In genomic region chr12:64600164-64600561, GRCh38 we compare ENCODE assay signal across 16 cellular contexts. TPM values are rescaled to one million over a fixed set of nuclear protein-coding genes. Genes with fewer than 3 reads are reported as not detected.
DNase-seq lines count a peak whose midpoint lies in the region; ATAC-seq and TF ChIP-seq lines count a peak whose summit lies in the region.
"Had no signal": no experiment of that assay in that cellular context is flagged by ENCODE, and none has a peak within 500 bp of the region (broad histone marks: within the 10 kb centered on the region; RNA-seq: fewer than 3 reads in every experiment).

No MANE protein-coding gene starts in this region.

- H3K27ac ChIP-seq in endodermal cell (ENCODE audit: low read depth, low read length) = no peak overlapping the region
- no peak overlapping the region for H3K27ac ChIP-seq in tibial nerve
- H3K27ac ChIP-seq: coronary artery, Peyer's patch had no signal

- no peaks in the 10 kb centered on the region for H3K9me3 Mint-ChIP-seq in activated T-cell treated with anti-CD3 and anti-CD28 coated beads, Interleukin-2, amount 50 U/mL, for 24 hours
- H3K9me3 Mint-ChIP-seq in activated T-cell treated with anti-CD3 and anti-CD28 coated beads, Interleukin-2, amount 50 U/mL, for 4 hours = no peaks in the 10 kb centered on the region
- H3K9me3 Mint-ChIP-seq in endodermal cell = no peaks in the 10 kb centered on the region
- H3K9me3 Mint-ChIP-seq: HFFc6 had no signal

- no peaks in the 10 kb centered on the region for H3K9me3 ChIP-seq in endodermal cell (ENCODE audit: control insufficient read depth, low read length)
- no peaks in the 10 kb centered on the region for H3K9me3 ChIP-seq in tibial nerve
- H3K9me3 ChIP-seq: Peyer's patch had no signal

- H3K4me1 ChIP-seq in endodermal cell (ENCODE audit: control insufficient read depth, insufficient read depth, low read length) (no peaks in the 10 kb centered on the region), tibial nerve (no peaks in the 10 kb centered on the region)
- H3K4me1 ChIP-seq: Peyer's patch had no signal

- WGBS in endodermal cell (ENCODE audit: insufficient coverage in 1 of 2, insufficient read length in 1 of 2), 2 experiments = 82% methylated on average over 2 of the region's 2 CpGs; no CpG with 5 or more reads in 1 of the 2 experiments
- WGBS in tibial nerve, 2 donors = 80 to 85% methylated on average over 2 of the region's 2 CpGs

- TF ChIP-seq POLR2A in tibial nerve (IDR thresholded peaks at IDR 0.05) = no peak

- no peak for ATAC-seq in activated T-cell treated with anti-CD3 and anti-CD28 coated beads, Interleukin-2, amount 50 U/mL, for 4 hours
- no peak for ATAC-seq in HG03378 (IDR thresholded peaks at IDR 0.05; ENCODE audit: unreplicated experiment)
- ATAC-seq: left ventricle myocardium superior had no signal

- H3K4me3 ChIP-seq in endodermal cell (ENCODE audit: low read length) (no peak overlapping the region), tibial nerve (no peak overlapping the region)
- H3K4me3 ChIP-seq: coronary artery, Peyer's patch had no signal

- no peaks in the 10 kb centered on the region for H3K36me3 ChIP-seq in endodermal cell (ENCODE audit: control insufficient read depth, insufficient read depth, low read length)
- no peaks in the 10 kb centered on the region for H3K36me3 ChIP-seq in tibial nerve
- H3K36me3 ChIP-seq: Peyer's patch had no signal

- TF ChIP-seq CTCF in endodermal cell (conservative IDR thresholded peaks at IDR 0.05) (no peak), tibial nerve (IDR thresholded peaks at IDR 0.05) (no peak)

- no peak overlapping the region for H3K9ac ChIP-seq in endodermal cell (ENCODE audit: extremely low read depth, low read length, poor library complexity, severe bottlenecking)

- TF ChIP-seq EP300 in tibial nerve (IDR thresholded peaks at IDR 0.05) = no peak

- no peaks in the 10 kb centered on the region for H3K27me3 ChIP-seq in endodermal cell (ENCODE audit: control insufficient read depth, insufficient read depth, low read length, poor library complexity, severe bottlenecking)
- no peaks in the 10 kb centered on the region for H3K27me3 ChIP-seq in tibial nerve
- H3K27me3 ChIP-seq: Peyer's patch had no signal

- H3K4me1 Mint-ChIP-seq in activated T-cell treated with anti-CD3 and anti-CD28 coated beads, Interleukin-2, amount 50 U/mL, for 24 hours (ENCODE audit: low read depth) = peaks cover 34% of the 10 kb centered on the region
- H3K4me1 Mint-ChIP-seq in activated T-cell treated with anti-CD3 and anti-CD28 coated beads, Interleukin-2, amount 50 U/mL, for 4 hours (ENCODE audit: low read depth) = peaks cover 43% of the 10 kb centered on the region
- peaks cover 10% of the 10 kb centered on the region for H3K4me1 Mint-ChIP-seq in endodermal cell

- peak overlapping the region; percentile 49 for H3K4me3 Mint-ChIP-seq in activated T-cell treated with anti-CD3 and anti-CD28 coated beads, Interleukin-2, amount 50 U/mL, for 24 hours
- no peak overlapping the region for H3K4me3 Mint-ChIP-seq in activated T-cell treated with anti-CD3 and anti-CD28 coated beads, Interleukin-2, amount 50 U/mL, for 4 hours
- H3K4me3 Mint-ChIP-seq in endodermal cell = no peak overlapping the region
- H3K4me3 Mint-ChIP-seq: HFFc6 had no signal

- DNase-seq in activated T-cell treated with anti-CD3 and anti-CD28 coated beads, Interleukin-2, amount 50 U/mL, for 24 hours = no peak
- no peak for DNase-seq in activated T-cell treated with anti-CD3 and anti-CD28 coated beads, Interleukin-2, amount 50 U/mL, for 4 hours
- DNase-seq in NCI-H1417 treated with DMSO at 0.1 percent for 48 hours (lab: John Stamatoyannopoulos, UW) = peak; percentile 85
- DNase-seq in NCI-H526 treated with DMSO at 0.1 percent for 48 hours (lab: John Stamatoyannopoulos, UW) = peak; percentile 69
- peak; percentile 40 for DNase-seq in endodermal cell
- DNase-seq in tibial nerve (ENCODE audit: low spot score in 2 of 2) = no peak
- DNase-seq in stimulated activated CD4-positive, alpha-beta T cell treated with anti-CD3 and anti-CD28 coated beads, Interleukin-4, amount 100 ng/mL, for 24 hours = no peak
- DNase-seq: erythroblast, GDM1, HFFc6, KG1, left ventricle myocardium superior, NCI-H2227 treated with DMSO at 0.1 percent for 48 hours, Peyer's patch had no signal

- H3K36me3 Mint-ChIP-seq in activated T-cell treated with anti-CD3 and anti-CD28 coated beads, Interleukin-2, amount 50 U/mL, for 24 hours (ENCODE audit: low read depth) = no peaks in the 10 kb centered on the region
- H3K36me3 Mint-ChIP-seq in activated T-cell treated with anti-CD3 and anti-CD28 coated beads, Interleukin-2, amount 50 U/mL, for 4 hours (ENCODE audit: insufficient read depth) = no peaks in the 10 kb centered on the region
- no peaks in the 10 kb centered on the region for H3K36me3 Mint-ChIP-seq in endodermal cell (ENCODE audit: low read depth)

- H3K27ac Mint-ChIP-seq in activated T-cell treated with anti-CD3 and anti-CD28 coated beads, Interleukin-2, amount 50 U/mL, for 24 hours = no peak overlapping the region
- H3K27ac Mint-ChIP-seq in endodermal cell = no peak overlapping the region
- H3K27ac Mint-ChIP-seq: HFFc6 had no signal

- no peaks in the 10 kb centered on the region for H3K27me3 Mint-ChIP-seq in activated T-cell treated with anti-CD3 and anti-CD28 coated beads, Interleukin-2, amount 50 U/mL, for 24 hours
- H3K27me3 Mint-ChIP-seq in activated T-cell treated with anti-CD3 and anti-CD28 coated beads, Interleukin-2, amount 50 U/mL, for 4 hours (ENCODE audit: low read depth) = no peaks in the 10 kb centered on the region
- H3K27me3 Mint-ChIP-seq in endodermal cell (ENCODE audit: insufficient read depth) = no peaks in the 10 kb centered on the region

RNA-seq across cellular contexts. Expression of gene RASSF3, which starts 10.1 kb away (rescaled TPM):
- total RNA-seq in activated T-cell treated with anti-CD3 and anti-CD28 coated beads, Interleukin-2, amount 50 U/mL, for 4 hours = 10 to 100 TPM; 44.2 to 47.6 (median 46.2) TPM
- total RNA-seq in endodermal cell = 10 to 100 TPM; 52.0 to 54.5 TPM
- 16.7 TPM for polyA plus RNA-seq in endodermal cell (2013, experiment 1 of 2)
- 17.8 TPM for polyA plus RNA-seq in endodermal cell (2013, experiment 2 of 2)
- 10 to 100 TPM; 14.7 to 18.3 (median 16.7) TPM for total RNA-seq in tibial nerve

Comparison
In these comparisons a context has a peak if more than half of its experiments do, and no peak if none do; other contexts are left out.
1. DNase-seq: peak in NCI-H1417 treated with DMSO at 0.1 percent for 48 hours (single experiment), NCI-H526 treated with DMSO at 0.1 percent for 48 hours (single experiment) and endodermal cell (single experiment); none in activated T-cell treated with anti-CD3 and anti-CD28 coated beads, Interleukin-2, amount 50 U/mL, for 24 hours (single experiment), activated T-cell treated with anti-CD3 and anti-CD28 coated beads, Interleukin-2, amount 50 U/mL, for 4 hours (single experiment), tibial nerve (0 of 2) and stimulated activated CD4-positive, alpha-beta T cell treated with anti-CD3 and anti-CD28 coated beads, Interleukin-4, amount 100 ng/mL, for 24 hours (single experiment).